16 cellular contexts compared by ENCODE assay signal in genomic region chr2:154489271-154489858, GRCh38.
A peak's percentile ranks its signal among the peaks of the same experiment; 100 is the strongest.
DNase-seq lines count a peak whose midpoint lies in the region.
"Had no signal": no experiment of that assay in that cellular context is flagged by ENCODE, and none has a peak within 500 bp of the region (broad histone marks: within the 10 kb centered on the region; RNA-seq: fewer than 3 reads in every experiment).

No MANE protein-coding gene starts in this region.

- peaks cover 4% of the 10 kb centered on the region for H3K4me1 ChIP-seq in mesenchymal stem cell (ENCODE audit: control insufficient read depth, insufficient read depth, low read depth, low read length)
- H3K4me1 ChIP-seq: BLaER1, HAP-1 had no signal

- H2BK15ac ChIP-seq in mesenchymal stem cell (ENCODE audit: low read depth, poor library complexity, severe bottlenecking): no peak overlapping the region

- H3K18ac ChIP-seq in mesenchymal stem cell (ENCODE audit: low read depth in 1 of 2, low read length in 2 of 2): no peak overlapping the region

- peak overlapping the region; percentile 64 for H3K27ac ChIP-seq in mesenchymal stem cell (ENCODE audit: low read length, poor library complexity, severe bottlenecking)
- H3K27ac ChIP-seq in caudate nucleus (ENCODE audit: low read depth, low read length): no peak overlapping the region
- H3K27ac ChIP-seq: 22Rv1, BLaER1 had no signal

- no peak overlapping the region for H2AFZ ChIP-seq in mesenchymal stem cell (ENCODE audit: low read depth, low read length)

- no peak overlapping the region for H3K14ac ChIP-seq in mesenchymal stem cell (ENCODE audit: low read length in 2 of 2)

- H3K79me1 ChIP-seq in mesenchymal stem cell (replicated peaks; ENCODE audit: low read length, poor library complexity, severe bottlenecking): no peaks in the 10 kb centered on the region

- no peak overlapping the region for H2BK12ac ChIP-seq in mesenchymal stem cell (ENCODE audit: low read length in 2 of 2)

- peak overlapping the region; percentile 31 for H2AK5ac ChIP-seq in mesenchymal stem cell (ENCODE audit: low read length, severe bottlenecking)

- no peak overlapping the region for H3K23ac ChIP-seq in mesenchymal stem cell (ENCODE audit: low read length in 2 of 2)

- no peaks in the 10 kb centered on the region for H3K27me3 ChIP-seq in mesenchymal stem cell (ENCODE audit: control insufficient read depth in 1 of 2, insufficient read depth in 1 of 2, low read length in 2 of 2)
- H3K27me3 ChIP-seq: BLaER1 had no signal

- no peak overlapping the region for H2BK120ac ChIP-seq in mesenchymal stem cell (ENCODE audit: low read depth, low read length)

- no peak overlapping the region for H2BK5ac ChIP-seq in mesenchymal stem cell (ENCODE audit: low read depth, low read length, poor library complexity, severe bottlenecking)

- DNase-seq in NOMO-1 (lab: John Stamatoyannopoulos, UW; ENCODE audit: unreplicated experiment in 2 of 2): peak; percentile 33 to 53
- no peak for DNase-seq in NOMO-1 treated with dmso at 0.1 percent for 144 hours (lab: John Stamatoyannopoulos, UW; ENCODE audit: unreplicated experiment)
- DNase-seq in glomerular visceral epithelial cell (ENCODE audit: extremely low spot score): peak; percentile 6
- no peak for DNase-seq in mesenchymal stem cell
- no peak for DNase-seq in COR-L47 (lab: John Stamatoyannopoulos, UW)
- DNase-seq in caudate nucleus (lab: John Stamatoyannopoulos, UW): no peak
- DNase-seq in effector CD8-positive, alpha-beta T cell (lab: John Stamatoyannopoulos, UW): no peak
- DNase-seq in NCI-H2171 treated with DMSO at 0.1 percent for 48 hours (lab: John Stamatoyannopoulos, UW): no peak
- DNase-seq: AML-193; CD4-positive, CD25-positive, alpha-beta regulatory T cell; DMS153; DND-41; GDM1 had no signal

- no peak overlapping the region for H3K4me2 ChIP-seq in mesenchymal stem cell (ENCODE audit: low read length, poor library complexity, severe bottlenecking)
- H3K4me2 ChIP-seq: BLaER1 had no signal

- 91% methylated on average over 3 of the region's 3 CpGs for WGBS in mesenchymal stem cell

- H4K91ac ChIP-seq in mesenchymal stem cell (ENCODE audit: low read length): no peak overlapping the region

- H4K8ac ChIP-seq in mesenchymal stem cell (ENCODE audit: low read length): no peak overlapping the region

- no peaks in the 10 kb centered on the region for H3K36me3 ChIP-seq in mesenchymal stem cell (ENCODE audit: control insufficient read depth in 1 of 2, insufficient read depth in 2 of 2, low read depth in 1 of 2, low read length in 2 of 2)
- H3K36me3 ChIP-seq: BLaER1, HAP-1 had no signal

- H3K9ac ChIP-seq in mesenchymal stem cell (ENCODE audit: low read length): no peak overlapping the region
- H3K9ac ChIP-seq: BLaER1 had no signal

- H3K9me3 ChIP-seq in mesenchymal stem cell (ENCODE audit: control insufficient read depth, low read length): no peaks in the 10 kb centered on the region
- H3K9me3 ChIP-seq: BLaER1, HAP-1 had no signal

- H3K4me3 ChIP-seq in mesenchymal stem cell (ENCODE audit: insufficient read depth in 1 of 2, low read depth in 1 of 2, low read length in 2 of 2): no peak overlapping the region
- H3K4me3 ChIP-seq: BLaER1, HAP-1 had no signal

- H3K4ac ChIP-seq in mesenchymal stem cell (ENCODE audit: low read depth in 1 of 2, low read length in 2 of 2): no peak overlapping the region

Comparison
In these comparisons a context has a peak if more than half of its experiments do, and no peak if none do; other contexts are left out.
1. DNase-seq: peak in NOMO-1 (2 of 2) and glomerular visceral epithelial cell (single experiment); none in NOMO-1 treated with dmso at 0.1 percent for 144 hours (single experiment), mesenchymal stem cell (single experiment), COR-L47 (single experiment), caudate nucleus (0 of 61), effector CD8-positive, alpha-beta T cell (single experiment) and NCI-H2171 treated with DMSO at 0.1 percent for 48 hours (single experiment).